ENCODE assay signal across 1 cellular context in the genomic region with DNA sequence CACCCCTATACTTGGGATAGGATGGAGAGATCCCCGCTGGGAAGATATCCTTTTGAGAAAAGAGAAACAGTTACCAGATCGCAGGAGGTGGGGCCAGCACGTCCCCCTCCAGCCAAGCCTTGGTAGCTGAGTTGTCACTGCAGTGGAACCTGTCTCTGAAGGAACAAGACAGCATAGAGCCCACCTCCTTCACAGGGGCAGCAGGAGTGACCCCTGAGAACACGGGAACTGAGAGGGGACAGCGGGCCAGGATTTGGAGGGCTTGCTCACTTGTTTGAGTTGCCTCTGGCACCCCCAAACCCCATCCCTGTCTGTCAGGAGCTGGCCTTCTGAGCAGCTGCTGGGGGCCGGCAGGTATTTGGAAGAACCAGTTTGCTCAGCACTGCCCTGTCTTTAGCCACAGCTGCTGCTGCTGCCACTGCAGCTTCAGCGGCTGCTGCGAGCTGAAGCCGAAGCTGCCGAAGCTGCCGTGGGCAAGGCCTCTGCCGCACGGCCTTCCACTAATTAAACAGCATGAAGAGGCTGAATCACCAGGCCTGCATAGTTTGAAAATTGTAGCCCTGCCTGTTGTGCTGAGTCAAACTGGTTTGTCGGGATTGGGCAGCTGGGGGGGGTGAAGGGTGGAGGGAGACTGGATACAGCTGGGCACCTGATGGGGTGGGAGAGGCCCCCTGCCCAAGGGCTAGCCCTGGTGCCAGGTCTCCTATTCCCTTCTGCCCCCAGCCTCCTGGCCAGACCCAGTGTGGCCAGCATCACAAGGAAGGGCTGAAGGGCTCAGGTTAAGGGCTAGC.
TF ChIP-seq lines count a peak whose summit lies in the region.

No MANE protein-coding gene starts in this region.

TF ChIP-seq in HEK293, 187 proteins besides CTCF, POLR2A, EP300 and RAD21 (continued from another document):
- TF ChIP-seq, protein P1, sequence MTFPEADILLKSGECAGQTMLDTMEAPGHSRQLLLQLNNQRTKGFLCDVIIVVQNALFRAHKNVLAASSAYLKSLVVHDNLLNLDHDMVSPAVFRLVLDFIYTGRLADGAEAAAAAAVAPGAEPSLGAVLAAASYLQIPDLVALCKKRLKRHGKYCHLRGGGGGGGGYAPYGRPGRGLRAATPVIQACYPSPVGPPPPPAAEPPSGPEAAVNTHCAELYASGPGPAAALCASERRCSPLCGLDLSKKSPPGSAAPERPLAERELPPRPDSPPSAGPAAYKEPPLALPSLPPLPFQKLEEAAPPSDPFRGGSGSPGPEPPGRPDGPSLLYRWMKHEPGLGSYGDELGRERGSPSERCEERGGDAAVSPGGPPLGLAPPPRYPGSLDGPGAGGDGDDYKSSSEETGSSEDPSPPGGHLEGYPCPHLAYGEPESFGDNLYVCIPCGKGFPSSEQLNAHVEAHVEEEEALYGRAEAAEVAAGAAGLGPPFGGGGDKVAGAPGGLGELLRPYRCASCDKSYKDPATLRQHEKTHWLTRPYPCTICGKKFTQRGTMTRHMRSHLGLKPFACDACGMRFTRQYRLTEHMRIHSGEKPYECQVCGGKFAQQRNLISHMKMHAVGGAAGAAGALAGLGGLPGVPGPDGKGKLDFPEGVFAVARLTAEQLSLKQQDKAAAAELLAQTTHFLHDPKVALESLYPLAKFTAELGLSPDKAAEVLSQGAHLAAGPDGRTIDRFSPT (tag by site-specific recombination; IDR thresholded peaks at IDR 0.05) = peak; percentile 67; the same call in 1 of the 2 replicates
- TF ChIP-seq, protein P2, sequence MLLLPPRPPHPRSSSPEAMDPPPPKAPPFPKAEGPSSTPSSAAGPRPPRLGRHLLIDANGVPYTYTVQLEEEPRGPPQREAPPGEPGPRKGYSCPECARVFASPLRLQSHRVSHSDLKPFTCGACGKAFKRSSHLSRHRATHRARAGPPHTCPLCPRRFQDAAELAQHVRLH (tag by site-specific recombination; IDR thresholded peaks at IDR 0.05) = no peak
- TF ChIP-seq ZNF747 (tag by site-specific recombination; IDR thresholded peaks at IDR 0.05) (no peak), KLF16 (tag by site-specific recombination; IDR thresholded peaks at IDR 0.05) (no peak), SCRT2 (tag by site-specific recombination; IDR thresholded peaks at IDR 0.05) (peak; percentile 63), ZSCAN23 (tag by site-specific recombination; IDR thresholded peaks at IDR 0.05) (no peak), ZFP37 (tag by site-specific recombination; IDR thresholded peaks at IDR 0.05) (peak; percentile 70; the same call in 1 of the 2 replicates), ZNF549 (tag by site-specific recombination; IDR thresholded peaks at IDR 0.05) (no peak), GLI4 (tag by site-specific recombination; IDR thresholded peaks at IDR 0.05) (no peak), SCRT1 (tag by site-specific recombination; IDR thresholded peaks at IDR 0.05; ENCODE audit: borderline replicate concordance) (no peak), GLIS2 (tag by site-specific recombination; IDR thresholded peaks at IDR 0.05) (peak; percentile 39; the same call in 1 of the 2 replicates)
- TF ChIP-seq, protein P3, sequence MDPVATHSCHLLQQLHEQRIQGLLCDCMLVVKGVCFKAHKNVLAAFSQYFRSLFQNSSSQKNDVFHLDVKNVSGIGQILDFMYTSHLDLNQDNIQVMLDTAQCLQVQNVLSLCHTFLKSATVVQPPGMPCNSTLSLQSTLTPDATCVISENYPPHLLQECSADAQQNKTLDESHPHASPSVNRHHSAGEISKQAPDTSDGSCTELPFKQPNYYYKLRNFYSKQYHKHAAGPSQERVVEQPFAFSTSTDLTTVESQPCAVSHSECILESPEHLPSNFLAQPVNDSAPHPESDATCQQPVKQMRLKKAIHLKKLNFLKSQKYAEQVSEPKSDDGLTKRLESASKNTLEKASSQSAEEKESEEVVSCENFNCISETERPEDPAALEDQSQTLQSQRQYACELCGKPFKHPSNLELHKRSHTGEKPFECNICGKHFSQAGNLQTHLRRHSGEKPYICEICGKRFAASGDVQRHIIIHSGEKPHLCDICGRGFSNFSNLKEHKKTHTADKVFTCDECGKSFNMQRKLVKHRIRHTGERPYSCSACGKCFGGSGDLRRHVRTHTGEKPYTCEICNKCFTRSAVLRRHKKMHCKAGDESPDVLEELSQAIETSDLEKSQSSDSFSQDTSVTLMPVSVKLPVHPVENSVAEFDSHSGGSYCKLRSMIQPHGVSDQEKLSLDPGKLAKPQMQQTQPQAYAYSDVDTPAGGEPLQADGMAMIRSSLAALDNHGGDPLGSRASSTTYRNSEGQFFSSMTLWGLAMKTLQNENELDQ (tag by site-specific recombination; IDR thresholded peaks at IDR 0.05; ENCODE audit: low read depth) = no peak
- TF ChIP-seq, protein P4, sequence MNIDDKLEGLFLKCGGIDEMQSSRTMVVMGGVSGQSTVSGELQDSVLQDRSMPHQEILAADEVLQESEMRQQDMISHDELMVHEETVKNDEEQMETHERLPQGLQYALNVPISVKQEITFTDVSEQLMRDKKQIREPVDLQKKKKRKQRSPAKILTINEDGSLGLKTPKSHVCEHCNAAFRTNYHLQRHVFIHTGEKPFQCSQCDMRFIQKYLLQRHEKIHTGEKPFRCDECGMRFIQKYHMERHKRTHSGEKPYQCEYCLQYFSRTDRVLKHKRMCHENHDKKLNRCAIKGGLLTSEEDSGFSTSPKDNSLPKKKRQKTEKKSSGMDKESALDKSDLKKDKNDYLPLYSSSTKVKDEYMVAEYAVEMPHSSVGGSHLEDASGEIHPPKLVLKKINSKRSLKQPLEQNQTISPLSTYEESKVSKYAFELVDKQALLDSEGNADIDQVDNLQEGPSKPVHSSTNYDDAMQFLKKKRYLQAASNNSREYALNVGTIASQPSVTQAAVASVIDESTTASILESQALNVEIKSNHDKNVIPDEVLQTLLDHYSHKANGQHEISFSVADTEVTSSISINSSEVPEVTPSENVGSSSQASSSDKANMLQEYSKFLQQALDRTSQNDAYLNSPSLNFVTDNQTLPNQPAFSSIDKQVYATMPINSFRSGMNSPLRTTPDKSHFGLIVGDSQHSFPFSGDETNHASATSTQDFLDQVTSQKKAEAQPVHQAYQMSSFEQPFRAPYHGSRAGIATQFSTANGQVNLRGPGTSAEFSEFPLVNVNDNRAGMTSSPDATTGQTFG (tag by site-specific recombination; IDR thresholded peaks at IDR 0.05; ENCODE audit: borderline replicate concordance) = no peak
